8 cellular contexts compared by ENCODE assay signal in genomic region chr19:10604460-10604980, GRCh38. TPM values are rescaled to one million over a fixed set of nuclear protein-coding genes. Genes with fewer than 3 reads are reported as not detected.
A peak's percentile ranks its signal among the peaks of the same experiment; 100 is the strongest.
DNase-seq lines count a peak whose midpoint lies in the region; ATAC-seq and TF ChIP-seq lines count a peak whose summit lies in the region.

No MANE protein-coding gene starts in this region.

- no peaks in the 10 kb centered on the region for H3K36me3 Mint-ChIP-seq in progenitor cell of endocrine pancreas (ENCODE audit: insufficient read depth)

- H3K4me1 ChIP-seq in Panc1 (ENCODE audit: control insufficient read depth, insufficient read depth, low read length) = peaks cover 16% of the 10 kb centered on the region
- H3K4me1 ChIP-seq in effector memory CD4-positive, alpha-beta T cell (ENCODE audit: control insufficient read depth, insufficient read depth, low read length, poor library complexity, severe bottlenecking) = peaks cover 16% of the 10 kb centered on the region

- POLR2A ChIA-PET in Panc1 (lab: Charles Lee) = interaction anchor here (0.6 kb wide), 1 partner anchor 16 kb away, joined by 13 read pairs; no protein-coding TSS in a partner anchor

- H3K4me1 Mint-ChIP-seq in progenitor cell of endocrine pancreas (ENCODE audit: low read depth) = peaks cover 12% of the 10 kb centered on the region

- DNase-seq in Panc1 (ENCODE audit: low read depth, low spot score) (no peak), progenitor cell of endocrine pancreas (ENCODE audit: low spot score, unreplicated experiment) (no peak), NCI-H69 (lab: John Stamatoyannopoulos, UW) (no peak), SK-N-DZ (ENCODE audit: low spot score) (no peak)
- peak in 1 of 3 donors; percentile 2 for DNase-seq in effector memory CD4-positive, alpha-beta T cell
- DNase-seq in stimulated activated CD4-positive, alpha-beta T cell treated with anti-CD3 and anti-CD28 coated beads, Interleukin-4, amount 100 ng/mL, for 24 hours = no peak

- TF ChIP-seq CTCF in Panc1 (IDR thresholded peaks at IDR 0.05) (no peak), progenitor cell of endocrine pancreas (IDR thresholded peaks at IDR 0.05; ENCODE audit: unreplicated experiment) (no peak)

- no peaks in the 10 kb centered on the region for H3K27me3 ChIP-seq in Panc1 (ENCODE audit: control insufficient read depth, insufficient read depth, low read length)
- H3K27me3 ChIP-seq in effector memory CD4-positive, alpha-beta T cell (replicated peaks; ENCODE audit: control insufficient read depth, insufficient read depth, low read length, poor library complexity, severe bottlenecking) = no peaks in the 10 kb centered on the region

- H3K4me3 ChIP-seq in Panc1 (ENCODE audit: low read depth in 2 of 2, low read length in 2 of 2) = no peak overlapping the region
- H3K4me3 ChIP-seq in effector memory CD4-positive, alpha-beta T cell (ENCODE audit: insufficient read depth, low read depth, low read length, poor library complexity, severe bottlenecking) = peak overlapping the region; percentile 82

- H3K4me3 Mint-ChIP-seq in progenitor cell of endocrine pancreas (ENCODE audit: low read depth) = peak overlapping the region; percentile 58

- TF ChIP-seq POLR2A in GM18951 (IDR thresholded peaks at IDR 0.05; ENCODE audit: extremely low read depth, insufficient read depth, insufficient read length) = peak; percentile 63

- no peaks in the 10 kb centered on the region for H3K9me3 ChIP-seq in Panc1 (ENCODE audit: control insufficient read depth, insufficient read depth, low read depth, low read length)
- H3K9me3 ChIP-seq in effector memory CD4-positive, alpha-beta T cell (ENCODE audit: control insufficient read depth, low read length) = no peaks in the 10 kb centered on the region

- intact Hi-C loops in Panc1 (cut with micrococcal nuclease; ENCODE audit: unreplicated experiment) = no loop called here

- no peaks in the 10 kb centered on the region for H3K36me3 ChIP-seq in Panc1 (ENCODE audit: control insufficient read depth, insufficient read depth, low read length)
- no peaks in the 10 kb centered on the region for H3K36me3 ChIP-seq in effector memory CD4-positive, alpha-beta T cell (ENCODE audit: control insufficient read depth, insufficient read depth, low read length)

- ATAC-seq in Panc1 = 0 out of 2 replicates have a peak, but pooled peaks have one; percentile 10
- no peak for ATAC-seq in HG02623 (IDR thresholded peaks at IDR 0.05; ENCODE audit: unreplicated experiment)

- H3K9me3 Mint-ChIP-seq in progenitor cell of endocrine pancreas (ENCODE audit: low read depth) = no peaks in the 10 kb centered on the region

- H3K27ac ChIP-seq in Panc1 (ENCODE audit: low read length) = no peak overlapping the region
- H3K27ac ChIP-seq in effector memory CD4-positive, alpha-beta T cell (ENCODE audit: insufficient read depth, low read length, poor library complexity, severe bottlenecking) = peak overlapping the region; percentile 99

- H3K27me3 Mint-ChIP-seq in progenitor cell of endocrine pancreas = peaks cover 5% of the 10 kb centered on the region

- in situ Hi-C loops in GM18951 (cut with MboI; ENCODE audit: low sequenced_read_pairs, unreplicated experiment) = no loop called here
- in situ Hi-C loops in Panc1 (cut with HindIII; ENCODE audit: low pct_unique_long_range_greater_than_20kb, low sequenced_read_pairs) = no loop called here

- no TSS peak for BruUV-seq in Panc1 (replicated peaks; lab: Mats Ljungman, UMichigan)

- no peak overlapping the region for H3K27ac Mint-ChIP-seq in progenitor cell of endocrine pancreas

- CTCF ChIA-PET in Panc1 (lab: Charles Lee) = interaction anchor here (0.5 to 0.7 kb wide), 2 partner anchors 40 to 55 kb away, joined by 3 read pairs; no protein-coding TSS in a partner anchor

RNA-seq across cellular contexts. Expression of gene AP1M2, which starts 17.4 kb away (rescaled TPM):
- total RNA-seq in Panc1 (2021; ENCODE audit: unreplicated experiment) (10.1 TPM), progenitor cell of endocrine pancreas (107 and 110 TPM in 2 replicates)
- polyA plus RNA-seq in Panc1 (2012; ENCODE audit: insufficient read length) = 7.0 TPM
- 0.31 and 0.53 TPM in 2 replicates for polyA plus RNA-seq in SK-N-DZ (2014; cell fraction: cytosol; rRNA removed)
- polyA plus RNA-seq in SK-N-DZ (2014; cell fraction: nucleus; rRNA removed) = 2.2 TPM in 1 of 2 replicates, not detected in the other

RNA-seq across cellular contexts. Expression of gene SLC44A2, which starts 20.8 kb away (rescaled TPM):
- total RNA-seq in Panc1 (2021; ENCODE audit: unreplicated experiment) (31.5 TPM), progenitor cell of endocrine pancreas (159 and 164 TPM in 2 replicates)
- polyA plus RNA-seq in Panc1 (2012; ENCODE audit: insufficient read length) = 36.8 TPM
- 13.7 and 15.7 TPM in 2 replicates for polyA plus RNA-seq in SK-N-DZ (2014; cell fraction: cytosol; rRNA removed)
- 21.2 and 36.2 TPM in 2 replicates for polyA plus RNA-seq in SK-N-DZ (2014; cell fraction: nucleus; rRNA removed)

RNA-seq across cellular contexts. Expression of gene CDKN2D, which starts 35.7 kb away (rescaled TPM):
- 7.3 TPM for total RNA-seq in Panc1 (2021; ENCODE audit: unreplicated experiment)
- 7.3 TPM for polyA plus RNA-seq in Panc1 (2012; ENCODE audit: insufficient read length)
- 4.2 and 5.0 TPM in 2 replicates for total RNA-seq in progenitor cell of endocrine pancreas
- polyA plus RNA-seq in SK-N-DZ (2014; cell fraction: cytosol; rRNA removed) = 44.6 and 46.5 TPM in 2 replicates
- 28.8 and 30.9 TPM in 2 replicates for polyA plus RNA-seq in SK-N-DZ (2014; cell fraction: nucleus; rRNA removed)

RNA-seq across cellular contexts. Expression of gene KRI1, which starts 38.7 kb away (rescaled TPM):
- total RNA-seq in Panc1 (2021; ENCODE audit: unreplicated experiment) (34.5 TPM), progenitor cell of endocrine pancreas (32.1 and 35.0 TPM in 2 replicates)
- polyA plus RNA-seq in Panc1 (2012; ENCODE audit: insufficient read length) = 48.0 TPM
- polyA plus RNA-seq in SK-N-DZ (2014; cell fraction: cytosol; rRNA removed) = 16.4 and 16.9 TPM in 2 replicates
- 59.4 and 62.4 TPM in 2 replicates for polyA plus RNA-seq in SK-N-DZ (2014; cell fraction: nucleus; rRNA removed)

RNA-seq across cellular contexts. Expression of gene ILF3, which starts 49.6 kb away (rescaled TPM):
- 365 TPM for total RNA-seq in Panc1 (2021; ENCODE audit: unreplicated experiment)
- 225 TPM for polyA plus RNA-seq in Panc1 (2012; ENCODE audit: insufficient read length)
- 761 and 784 TPM in 2 replicates for total RNA-seq in progenitor cell of endocrine pancreas
- 290 and 335 TPM in 2 replicates for polyA plus RNA-seq in SK-N-DZ (2014; cell fraction: cytosol; rRNA removed)
- polyA plus RNA-seq in SK-N-DZ (2014; cell fraction: nucleus; rRNA removed) = 824 and 883 TPM in 2 replicates
